22 cellular contexts compared by ENCODE assay signal in the genomic region with DNA sequence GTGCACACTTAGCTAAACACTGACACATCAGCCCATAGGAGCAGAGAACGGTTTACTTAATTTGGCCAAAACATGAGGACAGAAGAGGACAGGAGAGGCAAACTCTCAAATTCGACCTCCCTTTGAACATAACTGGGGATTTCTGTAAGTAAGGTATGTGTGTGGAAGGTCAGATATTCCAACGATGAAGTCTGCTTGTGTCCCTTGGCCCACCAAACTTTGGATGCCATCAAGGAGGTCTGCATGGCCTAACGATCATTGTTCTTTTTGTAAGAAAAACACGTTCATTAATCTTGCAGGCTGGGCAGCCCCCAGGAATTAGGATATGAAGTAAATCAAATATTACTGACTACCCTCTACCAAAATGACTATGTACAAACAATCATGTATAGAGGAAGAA.
"Had no signal": no experiment of that assay in that cellular context is flagged by ENCODE, and none has a peak within 500 bp of the region (broad histone marks: within the 10 kb centered on the region; RNA-seq: fewer than 3 reads in every experiment).

No MANE protein-coding gene starts in this region.

- H3K4me3 Mint-ChIP-seq: IgD-negative memory B cell, T-cell had no signal

- H3K36me3 Mint-ChIP-seq: IgD-negative memory B cell, T-cell had no signal

- H3K9ac ChIP-seq: KMS-11, SK-N-SH had no signal

- H3K27ac Mint-ChIP-seq: IgD-negative memory B cell, T-cell had no signal

- DNase-seq: MV-4-11, NCI-H1048, NCI-H1105, NCI-H1436 treated with DMSO at 0.1 percent for 48 hours, NCI-H1694, NCI-H187 treated with DMSO at 0.1 percent for 48 hours, NCI-H2029 treated with DMSO at 0.1 percent for 48 hours, NCI-H2171 treated with DMSO at 0.1 percent for 48 hours, NCI-H345, NCI-H446 treated with DMSO at 0.1 percent for 48 hours, NCI-H510A treated with DMSO at 0.1 percent for 48 hours, NCI-H526, NCI-H774, Right ventricle myocardium superior, RPMI8226, SIG-M5, SK-N-SH, SW 1271, T-cell had no signal

- H3K27me3 Mint-ChIP-seq: IgD-negative memory B cell, T-cell had no signal

- H3K4me3 ChIP-seq: K562 had no signal

- H3K9me3 Mint-ChIP-seq: IgD-negative memory B cell had no signal

- H3K9me3 ChIP-seq: SK-N-SH had no signal

- H3K4me1 Mint-ChIP-seq: T-cell had no signal

- H3K27ac ChIP-seq: KMS-11 had no signal

- ATAC-seq: K562, T-cell had no signal
